ENCODE assay signal across 21 cellular contexts in the genomic region with DNA sequence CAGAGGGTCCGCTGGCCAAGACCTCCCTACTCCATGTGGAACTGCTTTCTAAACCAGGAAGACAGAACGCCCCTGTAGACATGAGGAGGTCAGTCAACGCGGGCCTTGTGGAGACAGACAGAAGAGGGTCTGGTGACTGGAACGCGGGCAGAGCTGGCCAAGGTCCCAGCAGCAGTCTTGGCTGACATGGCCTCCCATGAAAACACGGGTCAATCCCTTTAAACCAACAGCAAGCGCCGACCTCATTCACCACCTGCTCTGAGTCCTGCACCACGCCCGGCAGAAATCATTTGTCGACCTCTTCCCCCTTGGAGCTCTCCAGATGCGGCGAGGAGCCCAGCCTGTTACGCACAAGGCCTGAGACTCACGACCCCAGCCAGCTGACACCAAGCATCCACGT.
"Had no signal": no experiment of that assay in that cellular context is flagged by ENCODE, and none has a peak within 500 bp of the region (broad histone marks: within the 10 kb centered on the region; RNA-seq: fewer than 3 reads in every experiment).

No MANE protein-coding gene starts in this region.

- H3K9me3 Mint-ChIP-seq: activated naive CD4-positive, alpha-beta T cell treated with anti-CD3 and anti-CD28 coated beads, Interleukin-2, amount 50 U/mL, for 72 hours; activated T-helper 17 cell treated with anti-CD3 and anti-CD28 coated beads, Interleukin-2, amount 50 U/mL, for 72 hours; central memory CD8-positive, alpha-beta T cell had no signal

- H3K27me3 ChIP-seq: colonic mucosa, heart left ventricle, tibial nerve had no signal

- H3K4me1 Mint-ChIP-seq: activated T-helper 17 cell treated with anti-CD3 and anti-CD28 coated beads, Interleukin-2, amount 50 U/mL, for 72 hours had no signal

- DNase-seq: activated CD4-positive, alpha-beta T cell treated with anti-CD3 and anti-CD28 coated beads for 1 hour; activated CD8-positive, alpha-beta memory T cell treated with anti-CD3 and anti-CD28 coated beads for 24 hours; activated CD8-positive, alpha-beta memory T cell treated with anti-CD3 and anti-CD28 coated beads, Interleukin-2, amount 50 U/mL, for 4 hours; activated T-cell treated with anti-CD3 and anti-CD28 coated beads, Interleukin-2, amount 50 U/mL, for 24 hours; colonic mucosa; endodermal cell; mesenchymal stem cell; stimulated activated CD4-positive, alpha-beta T cell treated with anti-CD3 and anti-CD28 coated beads, Interleukin-12 subunit alpha, Interleukin-12 subunit beta, amount 100 ng/mL, for 4 hours; stimulated activated CD4-positive, alpha-beta T cell treated with anti-CD3 and anti-CD28 coated beads, Interleukin-4, amount 100 ng/mL, for 4 hours; substantia nigra; T-helper 1 cell had no signal

- H3K27ac Mint-ChIP-seq: activated naive CD4-positive, alpha-beta T cell treated with anti-CD3 and anti-CD28 coated beads, Interleukin-2, amount 50 U/mL, for 72 hours; activated T-cell treated with anti-CD3 and anti-CD28 coated beads, Interleukin-2, amount 50 U/mL, for 24 hours; activated T-helper 17 cell treated with anti-CD3 and anti-CD28 coated beads, Interleukin-2, amount 50 U/mL, for 72 hours; endodermal cell; stimulated activated naive CD8-positive, alpha-beta T cell treated with anti-CD3 and anti-CD28 coated beads, Interleukin-15, Interleukin-2, amounts not matched to agents 100 ng/mL and 50 ng/mL, for 24 hours had no signal

- FAIRE-seq: TTC549, urothelium cell line had no signal

- H3K9me3 ChIP-seq: colonic mucosa, tibial nerve had no signal

- H3K4me3 Mint-ChIP-seq: activated T-cell treated with anti-CD3 and anti-CD28 coated beads, Interleukin-2, amount 50 U/mL, for 24 hours; activated T-helper 17 cell treated with anti-CD3 and anti-CD28 coated beads, Interleukin-2, amount 50 U/mL, for 72 hours; central memory CD8-positive, alpha-beta T cell; endodermal cell; stimulated activated naive CD8-positive, alpha-beta T cell treated with anti-CD3 and anti-CD28 coated beads, Interleukin-15, Interleukin-2, amounts not matched to agents 100 ng/mL and 50 ng/mL, for 24 hours had no signal

- H3K36me3 ChIP-seq: colonic mucosa, heart left ventricle, tibial nerve had no signal

- H3K27ac ChIP-seq: colonic mucosa, epithelial cell of prostate, tibial nerve had no signal

- H3K4me3 ChIP-seq: colonic mucosa, heart left ventricle, tibial nerve had no signal

- H3K27me3 Mint-ChIP-seq: progenitor cell of endocrine pancreas; stimulated activated naive CD8-positive, alpha-beta T cell treated with anti-CD3 and anti-CD28 coated beads, Interleukin-15, Interleukin-2, amounts not matched to agents 100 ng/mL and 50 ng/mL, for 24 hours had no signal

- H3K36me3 Mint-ChIP-seq: activated naive CD4-positive, alpha-beta T cell treated with anti-CD3 and anti-CD28 coated beads, Interleukin-2, amount 50 U/mL, for 72 hours had no signal

- ATAC-seq: activated naive CD4-positive, alpha-beta T cell treated with anti-CD3 and anti-CD28 coated beads, Interleukin-2, amount 50 U/mL, for 72 hours; activated T-helper 17 cell treated with anti-CD3 and anti-CD28 coated beads, Interleukin-2, amount 50 U/mL, for 72 hours had no signal
